33 cellular contexts compared by ENCODE assay signal in the genomic region with DNA sequence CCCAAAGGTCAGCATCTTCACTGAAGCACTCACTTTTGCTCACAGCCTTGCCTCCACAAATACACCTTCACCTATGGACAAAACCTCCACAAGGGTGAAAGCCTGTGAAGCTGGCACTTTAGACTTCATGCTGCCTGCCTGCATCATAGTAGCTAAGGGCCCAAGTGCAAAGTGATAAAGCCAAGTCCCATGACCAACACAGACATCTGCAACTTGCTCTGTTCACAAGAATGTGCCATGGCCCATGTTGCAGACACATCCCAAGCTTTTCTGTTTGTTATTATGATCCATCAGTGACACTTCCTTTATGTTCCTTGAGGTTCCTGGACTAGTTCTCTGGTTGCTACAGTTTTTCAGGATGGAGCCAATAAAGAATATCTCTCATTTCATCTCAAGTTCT.
"Had no signal": no experiment of that assay in that cellular context is flagged by ENCODE, and none has a peak within 500 bp of the region (broad histone marks: within the 10 kb centered on the region; RNA-seq: fewer than 3 reads in every experiment).

No MANE protein-coding gene starts in this region.

- H3K4me3 ChIP-seq: adrenal gland, body of pancreas, breast epithelium had no signal

- H3K36me3 ChIP-seq: adrenal gland, brain microvascular endothelial cell, breast epithelium had no signal

- H3K27me3 ChIP-seq: adrenal gland, body of pancreas, brain microvascular endothelial cell, breast epithelium had no signal

- DNase-seq: activated B cell treated with CpG ODN at 0.5 μM for 24 hours; activated CD4-positive, alpha-beta memory T cell treated with anti-CD3 and anti-CD28 coated beads for 36 hours; activated CD4-positive, alpha-beta T cell treated with anti-CD3 and anti-CD28 coated beads for 4 hours; activated CD4-positive, alpha-beta T cell treated with anti-CD3 and anti-CD28 coated beads, Interleukin-2, amount 10 ng/mL, durations not matched to agents 24 days and 14 days; activated CD4-positive, alpha-beta T cell treated with anti-CD3 and anti-CD28 coated beads, Interleukin-2, amount 50 U/mL, for 1 hour; activated CD4-positive, alpha-beta T cell treated with anti-CD3 and anti-CD28 coated beads, Interleukin-2, amount 50 U/mL, for 4 hours; activated CD4-positive, CD25-positive, alpha-beta regulatory T cell treated with anti-CD3 and anti-CD28 coated beads, Interleukin-2, amount 50 U/mL, for 72 hours; activated CD8-positive, alpha-beta memory T cell treated with anti-CD3 and anti-CD28 coated beads, Interleukin-2, amount 50 U/mL, for 4 hours; activated CD8-positive, alpha-beta T cell treated with anti-CD3 and anti-CD28 coated beads for 36 hours; activated effector memory CD4-positive, alpha-beta T cell treated with Interleukin-2 at 50 U/mL for 16 hours; activated gamma-delta T cell treated with Interleukin-2 at 50 U/mL for 16 hours; activated naive CD4-positive, alpha-beta T cell; activated naive CD4-positive, alpha-beta T cell treated with anti-CD3 and anti-CD28 coated beads for 36 hours; activated naive CD4-positive, alpha-beta T cell treated with anti-CD3 and anti-CD28 coated beads, Interleukin-2, amount 50 U/mL, for 16 hours; activated naive CD8-positive, alpha-beta T cell treated with anti-CD3 and anti-CD28 coated beads for 36 hours; activated T-cell treated with anti-CD3 and anti-CD28 coated beads for 4 hours; activated T-cell treated with anti-CD3 and anti-CD28 coated beads, Interleukin-2, amount 50 U/mL, for 1 hour; activated T-cell treated with anti-CD3 and anti-CD28 coated beads, Interleukin-2, amount 50 U/mL, for 4 hours; activated T-cell treated with anti-CD3 and anti-CD28 coated beads, Interleukin-2, amount 50 U/mL, for 72 hours; adrenal gland; amniotic stem cell; aorta; body of pancreas; brain microvascular endothelial cell; central memory CD4-positive, alpha-beta T cell; T-helper 1 cell; T-helper 2 cell; T-helper 9 cell had no signal

- ATAC-seq: activated CD8-positive, alpha-beta T cell treated with anti-CD3 and anti-CD28 coated beads for 36 hours; activated naive CD4-positive, alpha-beta T cell treated with anti-CD3 and anti-CD28 coated beads, Interleukin-2, amount 50 U/mL, for 72 hours; activated T-cell treated with anti-CD3 and anti-CD28 coated beads, Interleukin-2, amount 50 U/mL, for 4 hours; activated T-cell treated with anti-CD3 and anti-CD28 coated beads, Interleukin-2, amount 50 U/mL, for 72 hours; body of pancreas had no signal

- H3K9me3 ChIP-seq: adrenal gland, body of pancreas, breast epithelium had no signal

- H3K27ac ChIP-seq: adrenal gland, body of pancreas, brain microvascular endothelial cell, breast epithelium, VCaP had no signal

- FAIRE-seq: astrocyte, TTC549 had no signal

- H3K4me1 ChIP-seq: adrenal gland, body of pancreas, breast epithelium had no signal
